ENCODE assay signal across 1 cellular context in the genomic region with DNA sequence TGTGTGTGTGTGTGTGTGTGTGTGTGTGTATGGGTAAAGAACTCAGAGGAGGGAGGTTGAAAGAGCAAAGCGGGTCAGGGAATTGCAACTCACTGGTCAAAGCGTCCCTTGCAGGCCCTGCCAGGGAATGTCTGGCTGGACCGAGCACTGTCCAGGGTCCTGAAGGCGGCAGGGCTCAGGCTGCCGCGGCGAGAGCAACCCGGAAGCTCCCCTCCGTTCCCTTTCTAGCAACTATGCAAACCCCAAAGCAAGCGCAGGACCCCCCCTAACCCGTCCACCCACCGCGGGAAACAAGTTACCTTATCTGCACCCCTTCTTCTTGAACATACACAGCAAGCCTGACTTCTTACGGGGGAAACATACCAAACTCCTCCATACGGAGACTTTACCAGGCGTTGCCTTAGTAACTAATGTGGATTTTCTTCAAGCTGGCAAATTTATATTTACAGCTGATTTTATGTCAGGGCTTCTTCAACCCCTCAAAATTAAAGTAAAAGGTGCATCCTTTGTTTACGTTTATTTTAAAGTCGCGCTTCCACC.
A peak's percentile ranks its signal among the peaks of the same experiment; 100 is the strongest.
TF ChIP-seq lines count a peak whose summit lies in the region.

No MANE protein-coding gene starts in this region.

TF ChIP-seq in HepG2, 621 proteins besides CTCF, POLR2A, EP300 and RAD21 (continued from another document and continues in another):
- TF ChIP-seq, protein P1, sequence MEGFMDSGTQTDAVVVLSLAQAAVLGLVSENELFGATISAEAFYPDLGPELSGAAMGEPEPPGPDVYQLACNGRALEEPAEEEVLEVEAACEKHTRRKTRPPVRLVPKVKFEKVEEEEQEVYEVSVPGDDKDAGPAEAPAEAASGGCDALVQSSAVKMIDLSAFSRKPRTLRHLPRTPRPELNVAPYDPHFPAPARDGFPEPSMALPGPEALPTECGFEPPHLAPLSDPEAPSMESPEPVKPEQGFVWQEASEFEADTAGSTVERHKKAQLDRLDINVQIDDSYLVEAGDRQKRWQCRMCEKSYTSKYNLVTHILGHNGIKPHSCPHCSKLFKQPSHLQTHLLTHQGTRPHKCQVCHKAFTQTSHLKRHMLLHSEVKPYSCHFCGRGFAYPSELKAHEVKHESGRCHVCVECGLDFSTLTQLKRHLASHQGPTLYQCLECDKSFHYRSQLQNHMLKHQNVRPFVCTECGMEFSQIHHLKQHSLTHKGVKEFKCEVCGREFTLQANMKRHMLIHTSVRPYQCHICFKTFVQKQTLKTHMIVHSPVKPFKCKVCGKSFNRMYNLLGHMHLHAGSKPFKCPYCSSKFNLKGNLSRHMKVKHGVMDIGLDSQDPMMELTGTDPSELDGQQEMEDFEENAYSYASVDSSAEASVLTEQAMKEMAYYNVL (CRISPR knock-in tag; IDR thresholded peaks at IDR 0.05; ENCODE audit: borderline replicate concordance): peak; percentile 61; the same call in 1 of the 2 replicates
- TF ChIP-seq, protein P2, sequence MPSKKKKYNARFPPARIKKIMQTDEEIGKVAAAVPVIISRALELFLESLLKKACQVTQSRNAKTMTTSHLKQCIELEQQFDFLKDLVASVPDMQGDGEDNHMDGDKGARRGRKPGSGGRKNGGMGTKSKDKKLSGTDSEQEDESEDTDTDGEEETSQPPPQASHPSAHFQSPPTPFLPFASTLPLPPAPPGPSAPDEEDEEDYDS (CRISPR knock-in tag; IDR thresholded peaks at IDR 0.05): peak; percentile 62; the same call in 1 of the 2 replicates
- TF ChIP-seq ZFAT (CRISPR knock-in tag; conservative IDR thresholded peaks at IDR 0.05) (peak; percentile 72; the same call in 1 of the 2 replicates), MAZ (IDR thresholded peaks at IDR 0.05; ENCODE audit: borderline replicate concordance, low read depth, low read length) (no peak), MAZ (CRISPR knock-in tag; IDR thresholded peaks at IDR 0.05; ENCODE audit: low read depth) (peak; percentile 80; the same call in 1 of the 2 replicates), IKZF4 (CRISPR knock-in tag; IDR thresholded peaks at IDR 0.05; ENCODE audit: borderline replicate concordance, low read depth, not compliant biosample characterization) (peak; percentile 91), KLF15 (CRISPR knock-in tag; IDR thresholded peaks at IDR 0.05; ENCODE audit: borderline replicate concordance) (peak; percentile 95; the same call in 1 of the 2 replicates), MED13 (CRISPR knock-in tag; IDR thresholded peaks at IDR 0.05) (peak; percentile 85), ZNF563 (CRISPR knock-in tag; IDR thresholded peaks at IDR 0.05) (peak; percentile 79; the same call in 1 of the 2 replicates), ISX (CRISPR knock-in tag; conservative IDR thresholded peaks at IDR 0.05) (peak; percentile 98), ZNF24 (IDR thresholded peaks at IDR 0.05) (no peak), ATF7-NPFF (CRISPR knock-in tag; IDR thresholded peaks at IDR 0.05; ENCODE audit: low read depth) (peak; percentile 74; the same call in 1 of the 2 replicates), ZNF160 (CRISPR knock-in tag; IDR thresholded peaks at IDR 0.05) (peak; percentile 93), CREB1 (IDR thresholded peaks at IDR 0.05) (no peak), CREB1 (CRISPR knock-in tag; IDR thresholded peaks at IDR 0.05) (no peak), FOXK1 (CRISPR knock-in tag; IDR thresholded peaks at IDR 0.05; ENCODE audit: borderline replicate concordance, low read depth) (peak; percentile 78; the same call in 1 of the 2 replicates), PAX8 (CRISPR knock-in tag; IDR thresholded peaks at IDR 0.05; ENCODE audit: borderline replicate concordance) (peak; percentile 75; the same call in 1 of the 2 replicates), BRD4 (CRISPR knock-in tag; IDR thresholded peaks at IDR 0.05) (no peak)
- TF ChIP-seq, protein P3, sequence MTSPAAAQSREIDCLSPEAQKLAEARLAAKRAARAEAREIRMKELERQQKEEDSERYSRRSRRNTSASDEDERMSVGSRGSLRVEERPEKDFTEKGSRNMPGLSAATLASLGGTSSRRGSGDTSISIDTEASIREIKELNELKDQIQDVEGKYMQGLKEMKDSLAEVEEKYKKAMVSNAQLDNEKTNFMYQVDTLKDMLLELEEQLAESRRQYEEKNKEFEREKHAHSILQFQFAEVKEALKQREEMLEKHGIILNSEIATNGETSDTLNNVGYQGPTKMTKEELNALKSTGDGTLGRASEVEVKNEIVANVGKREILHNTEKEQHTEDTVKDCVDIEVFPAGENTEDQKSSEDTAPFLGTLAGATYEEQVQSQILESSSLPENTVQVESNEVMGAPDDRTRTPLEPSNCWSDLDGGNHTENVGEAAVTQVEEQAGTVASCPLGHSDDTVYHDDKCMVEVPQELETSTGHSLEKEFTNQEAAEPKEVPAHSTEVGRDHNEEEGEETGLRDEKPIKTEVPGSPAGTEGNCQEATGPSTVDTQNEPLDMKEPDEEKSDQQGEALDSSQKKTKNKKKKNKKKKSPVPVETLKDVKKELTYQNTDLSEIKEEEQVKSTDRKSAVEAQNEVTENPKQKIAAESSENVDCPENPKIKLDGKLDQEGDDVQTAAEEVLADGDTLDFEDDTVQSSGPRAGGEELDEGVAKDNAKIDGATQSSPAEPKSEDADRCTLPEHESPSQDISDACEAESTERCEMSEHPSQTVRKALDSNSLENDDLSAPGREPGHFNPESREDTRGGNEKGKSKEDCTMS (CRISPR knock-in tag; conservative IDR thresholded peaks at IDR 0.05): peak; percentile 89; the same call in 1 of the 2 replicates
- TF ChIP-seq, protein P4, sequence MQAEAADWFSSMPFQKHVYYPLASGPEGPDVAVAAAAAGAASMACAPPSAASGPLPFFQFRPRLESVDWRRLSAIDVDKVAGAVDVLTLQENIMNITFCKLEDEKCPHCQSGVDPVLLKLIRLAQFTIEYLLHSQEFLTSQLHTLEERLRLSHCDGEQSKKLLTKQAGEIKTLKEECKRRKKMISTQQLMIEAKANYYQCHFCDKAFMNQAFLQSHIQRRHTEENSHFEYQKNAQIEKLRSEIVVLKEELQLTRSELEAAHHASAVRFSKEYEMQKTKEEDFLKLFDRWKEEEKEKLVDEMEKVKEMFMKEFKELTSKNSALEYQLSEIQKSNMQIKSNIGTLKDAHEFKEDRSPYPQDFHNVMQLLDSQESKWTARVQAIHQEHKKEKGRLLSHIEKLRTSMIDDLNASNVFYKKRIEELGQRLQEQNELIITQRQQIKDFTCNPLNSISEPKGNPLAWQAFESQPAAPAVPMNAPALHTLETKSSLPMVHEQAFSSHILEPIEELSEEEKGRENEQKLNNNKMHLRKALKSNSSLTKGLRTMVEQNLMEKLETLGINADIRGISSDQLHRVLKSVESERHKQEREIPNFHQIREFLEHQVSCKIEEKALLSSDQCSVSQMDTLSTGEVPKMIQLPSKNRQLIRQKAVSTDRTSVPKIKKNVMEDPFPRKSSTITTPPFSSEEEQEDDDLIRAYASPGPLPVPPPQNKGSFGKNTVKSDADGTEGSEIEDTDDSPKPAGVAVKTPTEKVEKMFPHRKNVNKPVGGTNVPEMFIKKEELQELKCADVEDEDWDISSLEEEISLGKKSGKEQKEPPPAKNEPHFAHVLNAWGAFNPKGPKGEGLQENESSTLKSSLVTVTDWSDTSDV (CRISPR knock-in tag; IDR thresholded peaks at IDR 0.05): peak; percentile 88
- TF ChIP-seq, protein P5, sequence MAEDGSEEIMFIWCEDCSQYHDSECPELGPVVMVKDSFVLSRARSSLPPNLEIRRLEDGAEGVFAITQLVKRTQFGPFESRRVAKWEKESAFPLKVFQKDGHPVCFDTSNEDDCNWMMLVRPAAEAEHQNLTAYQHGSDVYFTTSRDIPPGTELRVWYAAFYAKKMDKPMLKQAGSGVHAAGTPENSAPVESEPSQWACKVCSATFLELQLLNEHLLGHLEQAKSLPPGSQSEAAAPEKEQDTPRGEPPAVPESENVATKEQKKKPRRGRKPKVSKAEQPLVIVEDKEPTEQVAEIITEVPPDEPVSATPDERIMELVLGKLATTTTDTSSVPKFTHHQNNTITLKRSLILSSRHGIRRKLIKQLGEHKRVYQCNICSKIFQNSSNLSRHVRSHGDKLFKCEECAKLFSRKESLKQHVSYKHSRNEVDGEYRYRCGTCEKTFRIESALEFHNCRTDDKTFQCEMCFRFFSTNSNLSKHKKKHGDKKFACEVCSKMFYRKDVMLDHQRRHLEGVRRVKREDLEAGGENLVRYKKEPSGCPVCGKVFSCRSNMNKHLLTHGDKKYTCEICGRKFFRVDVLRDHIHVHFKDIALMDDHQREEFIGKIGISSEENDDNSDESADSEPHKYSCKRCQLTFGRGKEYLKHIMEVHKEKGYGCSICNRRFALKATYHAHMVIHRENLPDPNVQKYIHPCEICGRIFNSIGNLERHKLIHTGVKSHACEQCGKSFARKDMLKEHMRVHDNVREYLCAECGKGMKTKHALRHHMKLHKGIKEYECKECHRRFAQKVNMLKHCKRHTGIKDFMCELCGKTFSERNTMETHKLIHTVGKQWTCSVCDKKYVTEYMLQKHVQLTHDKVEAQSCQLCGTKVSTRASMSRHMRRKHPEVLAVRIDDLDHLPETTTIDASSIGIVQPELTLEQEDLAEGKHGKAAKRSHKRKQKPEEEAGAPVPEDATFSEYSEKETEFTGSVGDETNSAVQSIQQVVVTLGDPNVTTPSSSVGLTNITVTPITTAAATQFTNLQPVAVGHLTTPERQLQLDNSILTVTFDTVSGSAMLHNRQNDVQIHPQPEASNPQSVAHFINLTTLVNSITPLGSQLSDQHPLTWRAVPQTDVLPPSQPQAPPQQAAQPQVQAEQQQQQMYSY (CRISPR knock-in tag; IDR thresholded peaks at IDR 0.05): peak; percentile 76
- TF ChIP-seq, protein P6, sequence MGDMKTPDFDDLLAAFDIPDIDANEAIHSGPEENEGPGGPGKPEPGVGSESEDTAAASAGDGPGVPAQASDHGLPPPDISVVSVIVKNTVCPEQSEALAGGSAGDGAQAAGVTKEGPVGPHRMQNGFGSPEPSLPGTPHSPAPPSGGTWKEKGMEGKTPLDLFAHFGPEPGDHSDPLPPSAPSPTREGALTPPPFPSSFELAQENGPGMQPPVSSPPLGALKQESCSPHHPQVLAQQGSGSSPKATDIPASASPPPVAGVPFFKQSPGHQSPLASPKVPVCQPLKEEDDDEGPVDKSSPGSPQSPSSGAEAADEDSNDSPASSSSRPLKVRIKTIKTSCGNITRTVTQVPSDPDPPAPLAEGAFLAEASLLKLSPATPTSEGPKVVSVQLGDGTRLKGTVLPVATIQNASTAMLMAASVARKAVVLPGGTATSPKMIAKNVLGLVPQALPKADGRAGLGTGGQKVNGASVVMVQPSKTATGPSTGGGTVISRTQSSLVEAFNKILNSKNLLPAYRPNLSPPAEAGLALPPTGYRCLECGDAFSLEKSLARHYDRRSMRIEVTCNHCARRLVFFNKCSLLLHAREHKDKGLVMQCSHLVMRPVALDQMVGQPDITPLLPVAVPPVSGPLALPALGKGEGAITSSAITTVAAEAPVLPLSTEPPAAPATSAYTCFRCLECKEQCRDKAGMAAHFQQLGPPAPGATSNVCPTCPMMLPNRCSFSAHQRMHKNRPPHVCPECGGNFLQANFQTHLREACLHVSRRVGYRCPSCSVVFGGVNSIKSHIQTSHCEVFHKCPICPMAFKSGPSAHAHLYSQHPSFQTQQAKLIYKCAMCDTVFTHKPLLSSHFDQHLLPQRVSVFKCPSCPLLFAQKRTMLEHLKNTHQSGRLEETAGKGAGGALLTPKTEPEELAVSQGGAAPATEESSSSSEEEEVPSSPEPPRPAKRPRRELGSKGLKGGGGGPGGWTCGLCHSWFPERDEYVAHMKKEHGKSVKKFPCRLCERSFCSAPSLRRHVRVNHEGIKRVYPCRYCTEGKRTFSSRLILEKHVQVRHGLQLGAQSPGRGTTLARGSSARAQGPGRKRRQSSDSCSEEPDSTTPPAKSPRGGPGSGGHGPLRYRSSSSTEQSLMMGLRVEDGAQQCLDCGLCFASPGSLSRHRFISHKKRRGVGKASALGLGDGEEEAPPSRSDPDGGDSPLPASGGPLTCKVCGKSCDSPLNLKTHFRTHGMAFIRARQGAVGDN (CRISPR knock-in tag; IDR thresholded peaks at IDR 0.05): peak; percentile 62
- TF ChIP-seq, protein P7, sequence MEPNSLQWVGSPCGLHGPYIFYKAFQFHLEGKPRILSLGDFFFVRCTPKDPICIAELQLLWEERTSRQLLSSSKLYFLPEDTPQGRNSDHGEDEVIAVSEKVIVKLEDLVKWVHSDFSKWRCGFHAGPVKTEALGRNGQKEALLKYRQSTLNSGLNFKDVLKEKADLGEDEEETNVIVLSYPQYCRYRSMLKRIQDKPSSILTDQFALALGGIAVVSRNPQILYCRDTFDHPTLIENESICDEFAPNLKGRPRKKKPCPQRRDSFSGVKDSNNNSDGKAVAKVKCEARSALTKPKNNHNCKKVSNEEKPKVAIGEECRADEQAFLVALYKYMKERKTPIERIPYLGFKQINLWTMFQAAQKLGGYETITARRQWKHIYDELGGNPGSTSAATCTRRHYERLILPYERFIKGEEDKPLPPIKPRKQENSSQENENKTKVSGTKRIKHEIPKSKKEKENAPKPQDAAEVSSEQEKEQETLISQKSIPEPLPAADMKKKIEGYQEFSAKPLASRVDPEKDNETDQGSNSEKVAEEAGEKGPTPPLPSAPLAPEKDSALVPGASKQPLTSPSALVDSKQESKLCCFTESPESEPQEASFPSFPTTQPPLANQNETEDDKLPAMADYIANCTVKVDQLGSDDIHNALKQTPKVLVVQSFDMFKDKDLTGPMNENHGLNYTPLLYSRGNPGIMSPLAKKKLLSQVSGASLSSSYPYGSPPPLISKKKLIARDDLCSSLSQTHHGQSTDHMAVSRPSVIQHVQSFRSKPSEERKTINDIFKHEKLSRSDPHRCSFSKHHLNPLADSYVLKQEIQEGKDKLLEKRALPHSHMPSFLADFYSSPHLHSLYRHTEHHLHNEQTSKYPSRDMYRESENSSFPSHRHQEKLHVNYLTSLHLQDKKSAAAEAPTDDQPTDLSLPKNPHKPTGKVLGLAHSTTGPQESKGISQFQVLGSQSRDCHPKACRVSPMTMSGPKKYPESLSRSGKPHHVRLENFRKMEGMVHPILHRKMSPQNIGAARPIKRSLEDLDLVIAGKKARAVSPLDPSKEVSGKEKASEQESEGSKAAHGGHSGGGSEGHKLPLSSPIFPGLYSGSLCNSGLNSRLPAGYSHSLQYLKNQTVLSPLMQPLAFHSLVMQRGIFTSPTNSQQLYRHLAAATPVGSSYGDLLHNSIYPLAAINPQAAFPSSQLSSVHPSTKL (CRISPR knock-in tag; IDR thresholded peaks at IDR 0.05): peak; percentile 66
- TF ChIP-seq, protein P8, sequence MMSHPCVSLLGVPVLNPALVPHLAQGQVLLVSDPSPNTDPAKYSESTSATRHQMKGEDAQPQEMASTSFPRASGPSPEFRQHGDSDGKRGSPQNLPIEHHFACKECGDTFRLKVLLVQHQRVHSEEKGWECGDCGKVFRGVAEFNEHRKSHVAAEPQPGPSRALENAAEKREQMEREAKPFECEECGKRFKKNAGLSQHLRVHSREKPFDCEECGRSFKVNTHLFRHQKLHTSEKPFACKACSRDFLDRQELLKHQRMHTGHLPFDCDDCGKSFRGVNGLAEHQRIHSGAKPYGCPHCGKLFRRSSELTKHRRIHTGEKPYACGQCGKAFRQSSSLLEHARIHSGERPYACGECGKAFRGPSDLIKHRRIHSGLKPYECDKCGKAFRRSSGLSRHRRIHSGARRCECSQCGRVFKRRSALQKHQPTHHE (CRISPR knock-in tag; IDR thresholded peaks at IDR 0.05; ENCODE audit: borderline replicate concordance): peak; percentile 76; the same call in 1 of the 2 replicates
- TF ChIP-seq, protein P9, sequence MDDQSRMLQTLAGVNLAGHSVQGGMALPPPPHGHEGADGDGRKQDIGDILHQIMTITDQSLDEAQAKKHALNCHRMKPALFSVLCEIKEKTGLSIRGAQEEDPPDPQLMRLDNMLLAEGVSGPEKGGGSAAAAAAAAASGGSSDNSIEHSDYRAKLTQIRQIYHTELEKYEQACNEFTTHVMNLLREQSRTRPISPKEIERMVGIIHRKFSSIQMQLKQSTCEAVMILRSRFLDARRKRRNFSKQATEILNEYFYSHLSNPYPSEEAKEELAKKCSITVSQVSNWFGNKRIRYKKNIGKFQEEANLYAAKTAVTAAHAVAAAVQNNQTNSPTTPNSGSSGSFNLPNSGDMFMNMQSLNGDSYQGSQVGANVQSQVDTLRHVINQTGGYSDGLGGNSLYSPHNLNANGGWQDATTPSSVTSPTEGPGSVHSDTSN (CRISPR knock-in tag; IDR thresholded peaks at IDR 0.05; ENCODE audit: borderline replicate concordance): peak; percentile 94
